In genomic region chr9:69470186-69470977, GRCh38 we compare ENCODE assay signal across 16 cellular contexts.
DNase-seq lines count a peak whose midpoint lies in the region; ATAC-seq and TF ChIP-seq lines count a peak whose summit lies in the region.
"Had no signal": no experiment of that assay in that cellular context is flagged by ENCODE, and none has a peak within 500 bp of the region (broad histone marks: within the 10 kb centered on the region; RNA-seq: fewer than 3 reads in every experiment).

No MANE protein-coding gene starts in this region.

- no peaks in the 10 kb centered on the region for H3K27me3 Mint-ChIP-seq in osteocyte (ENCODE audit: unreplicated experiment)

- H3K27ac ChIP-seq in hepatocyte, result peak overlapping the region; percentile 72
- no peak overlapping the region for H3K27ac ChIP-seq in prostate gland
- H3K27ac ChIP-seq: esophagus squamous epithelium, SK-N-MC had no signal

- no peaks in the 10 kb centered on the region for H3K9me3 ChIP-seq in hepatocyte (ENCODE audit: low read depth)
- no peaks in the 10 kb centered on the region for H3K9me3 ChIP-seq in prostate gland
- H3K9me3 ChIP-seq: esophagus squamous epithelium had no signal

- no peaks in the 10 kb centered on the region for H3K79me2 ChIP-seq in hepatocyte

- H3K36me3 Mint-ChIP-seq in osteocyte (ENCODE audit: unreplicated experiment), result no peaks in the 10 kb centered on the region
- H3K36me3 Mint-ChIP-seq: activated naive CD8-positive, alpha-beta T cell treated with anti-CD3 and anti-CD28 coated beads, Interleukin-2, amount 10 ng/mL, durations not matched to agents 7 days and 5 days had no signal

- intact Hi-C loops in Right ventricle myocardium superior (cut with DNase I), result no loop called here
- intact Hi-C loops in cardiac septum (cut with DNase I), result no loop called here
- intact Hi-C loops in prostate gland (cut with DNase I), result no loop called here

- H4K20me1 ChIP-seq in hepatocyte (ENCODE audit: insufficient read depth, poor library complexity, severe bottlenecking), result no peaks in the 10 kb centered on the region

- H3K9me2 ChIP-seq in hepatocyte (replicated peaks; ENCODE audit: insufficient read depth), result no peaks in the 10 kb centered on the region

- no peak overlapping the region for H2AFZ ChIP-seq in hepatocyte

- TF ChIP-seq CTCF in hepatocyte (IDR thresholded peaks at IDR 0.05; ENCODE audit: poor library complexity) (no peak), osteocyte (IDR thresholded peaks at IDR 0.05) (no peak), prostate gland (IDR thresholded peaks at IDR 0.05) (no peak)

- H3K27ac Mint-ChIP-seq in osteocyte (ENCODE audit: unreplicated experiment), result no peak overlapping the region
- H3K27ac Mint-ChIP-seq: activated naive CD8-positive, alpha-beta T cell treated with anti-CD3 and anti-CD28 coated beads, Interleukin-2, amount 10 ng/mL, durations not matched to agents 7 days and 5 days; effector memory CD8-positive, alpha-beta T cell; naive thymus-derived CD4-positive, alpha-beta T cell had no signal

- H3K36me3 ChIP-seq in hepatocyte (replicated peaks; ENCODE audit: insufficient read depth, low read depth) (no peaks in the 10 kb centered on the region), prostate gland (no peaks in the 10 kb centered on the region)

- H3K4me1 Mint-ChIP-seq in osteocyte (ENCODE audit: unreplicated experiment), result no peaks in the 10 kb centered on the region

- 61% methylated on average over 9 of the region's 9 CpGs for WGBS in hepatocyte (ENCODE audit: low lambda C conversion rate, missing lambda C conversion rate)
- 77% methylated on average over 9 of the region's 9 CpGs for WGBS in prostate gland

- H3K4me3 ChIP-seq in hepatocyte (no peak overlapping the region), prostate gland (no peak overlapping the region)
- H3K4me3 ChIP-seq: esophagus squamous epithelium, SK-N-MC had no signal

- no peaks in the 10 kb centered on the region for H3K9me3 Mint-ChIP-seq in osteocyte (ENCODE audit: unreplicated experiment)
- H3K9me3 Mint-ChIP-seq: activated naive CD8-positive, alpha-beta T cell treated with anti-CD3 and anti-CD28 coated beads, Interleukin-2, amount 10 ng/mL, durations not matched to agents 7 days and 5 days; effector memory CD8-positive, alpha-beta T cell had no signal

- H3K4me1 ChIP-seq in hepatocyte (ENCODE audit: insufficient read depth) (peaks cover 36% of the 10 kb centered on the region), prostate gland (replicated peaks) (no peaks in the 10 kb centered on the region)

- H3K27me3 ChIP-seq in hepatocyte (no peaks in the 10 kb centered on the region), prostate gland (replicated peaks; ENCODE audit: insufficient read depth) (peaks cover 3% of the 10 kb centered on the region)
- H3K27me3 ChIP-seq: esophagus squamous epithelium had no signal

- no peak for TF ChIP-seq POLR2A in prostate gland (IDR thresholded peaks at IDR 0.05)

- no peak overlapping the region for H3K4me3 Mint-ChIP-seq in osteocyte (ENCODE audit: unreplicated experiment)
- H3K4me3 Mint-ChIP-seq: activated naive CD8-positive, alpha-beta T cell treated with anti-CD3 and anti-CD28 coated beads, Interleukin-2, amount 10 ng/mL, durations not matched to agents 7 days and 5 days; effector memory CD8-positive, alpha-beta T cell; naive thymus-derived CD4-positive, alpha-beta T cell had no signal

- peak; percentile 53 for ATAC-seq in Right ventricle myocardium superior (ENCODE audit: poor library complexity)
- ATAC-seq in GM19397 (IDR thresholded peaks at IDR 0.05; ENCODE audit: unreplicated experiment), result no peak
- ATAC-seq: effector memory CD8-positive, alpha-beta T cell; naive thymus-derived CD4-positive, alpha-beta T cell had no signal

- no peak for DNase-seq in Right ventricle myocardium superior
- no peak for DNase-seq in cardiac septum (ENCODE audit: low spot score)
- peak; percentile 80 for DNase-seq in hepatocyte (ENCODE audit: low spot score)
- DNase-seq in osteocyte (ENCODE audit: extremely low spot score, unreplicated experiment), result peak; percentile 49
- no peak for DNase-seq in stimulated activated CD4-positive, alpha-beta T cell treated with anti-CD3 and anti-CD28 coated beads, Interleukin-4, amount 100 ng/mL, for 24 hours
- no peak for DNase-seq in prostate gland (ENCODE audit: low spot score)
- DNase-seq in COR-L47 (lab: John Stamatoyannopoulos, UW), result no peak
- DNase-seq: activated CD4-positive, alpha-beta T cell treated with anti-CD3 and anti-CD28 coated beads, Interleukin-2, amount 50 U/mL, for 4 hours; activated effector memory CD4-positive, alpha-beta T cell treated with Interleukin-2 at 50 U/mL for 16 hours; activated naive CD8-positive, alpha-beta T cell treated with anti-CD3 and anti-CD28 coated beads, Interleukin-2, amount 10 ng/mL, durations not matched to agents 7 days and 5 days; effector memory CD8-positive, alpha-beta T cell; esophagus squamous epithelium; mesenchymal stem cell; naive thymus-derived CD4-positive, alpha-beta T cell had no signal

- H3K4me2 ChIP-seq in hepatocyte, result peak overlapping the region; percentile 5

Comparison
In these comparisons a context has a peak if more than half of its experiments do, and no peak if none do; other contexts are left out.
1. DNase-seq: peak in hepatocyte (single experiment) and osteocyte (single experiment); none in Right ventricle myocardium superior (single experiment), cardiac septum (single experiment), stimulated activated CD4-positive, alpha-beta T cell treated with anti-CD3 and anti-CD28 coated beads, Interleukin-4, amount 100 ng/mL, for 24 hours (single experiment), prostate gland (single experiment) and COR-L47 (single experiment).